ENCODE assay signal across 11 cellular contexts in the genomic region with DNA sequence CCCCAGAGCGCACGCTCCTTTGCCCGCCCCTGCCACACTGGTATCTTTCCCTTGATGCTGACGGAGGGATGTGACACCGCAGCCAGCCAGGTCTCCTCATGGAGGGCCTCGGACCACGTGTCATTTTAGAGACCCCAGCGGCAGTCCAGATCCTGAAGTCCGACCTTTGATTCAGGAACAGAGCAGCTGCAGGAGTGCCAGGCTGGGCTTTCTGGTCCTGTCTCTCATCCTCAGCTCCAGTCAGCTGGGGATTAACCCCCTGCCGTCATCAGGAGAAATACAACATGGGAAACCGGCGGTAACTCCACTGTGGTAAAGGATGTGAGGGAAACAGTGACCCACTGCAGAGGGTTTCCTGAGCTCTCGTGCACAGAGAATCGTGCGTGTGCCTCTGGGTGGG.
DNase-seq lines count a peak whose midpoint lies in the region; ATAC-seq, FAIRE-seq and TF ChIP-seq lines count a peak whose summit lies in the region.
"Had no signal": no experiment of that assay in that cellular context is flagged by ENCODE, and none has a peak within 500 bp of the region (broad histone marks: within the 10 kb centered on the region; RNA-seq: fewer than 3 reads in every experiment).

No MANE protein-coding gene starts in this region.

- no peaks in the 10 kb centered on the region for H3K9me3 ChIP-seq in Loucy (ENCODE audit: insufficient read depth, low read depth, low read length)
- H3K9me3 ChIP-seq in astrocyte (ENCODE audit: insufficient read depth, low read depth, low read length), result no peaks in the 10 kb centered on the region

- H3K9ac ChIP-seq in Loucy (ENCODE audit: low read depth, low read length, poor library complexity, severe bottlenecking), result peak overlapping the region; percentile 56
- H3K9ac ChIP-seq in astrocyte (ENCODE audit: low read length), result peak overlapping the region; percentile 10

- DNase-seq in activated CD4-positive, alpha-beta T cell treated with anti-CD3 and anti-CD28 coated beads for 36 hours, result no peak
- DNase-seq in activated CD4-positive, alpha-beta T cell treated with anti-CD3 and anti-CD28 coated beads, Interleukin-2, amount 50 U/mL, for 1 hour, result no peak
- DNase-seq in astrocyte (ENCODE audit: low read depth) (no peak), progenitor cell of endocrine pancreas (ENCODE audit: low spot score, unreplicated experiment) (no peak), AG20443 (ENCODE audit: low spot score) (no peak)
- DNase-seq: NCI-H1930, SHP77 had no signal

- no peaks in the 10 kb centered on the region for H3K9me2 ChIP-seq in Loucy (replicated peaks; ENCODE audit: low read depth, low read length)

- H3K79me2 ChIP-seq in Loucy (ENCODE audit: insufficient read depth, low read length), result peaks cover 5% of the 10 kb centered on the region; the same call in 1 of the 2 replicates
- peaks cover 55% of the 10 kb centered on the region for H3K79me2 ChIP-seq in astrocyte (ENCODE audit: insufficient read depth, low read length)

- CTCF ChIA-PET in activated CD4-positive, alpha-beta T cell treated with anti-CD3 and anti-CD28 coated beads for 36 hours (lab: Charles Lee), result no interaction called here

- peaks cover 47% of the 10 kb centered on the region for H3K4me1 Mint-ChIP-seq in activated CD4-positive, alpha-beta T cell treated with anti-CD3 and anti-CD28 coated beads for 36 hours
- H3K4me1 Mint-ChIP-seq in astrocyte (ENCODE audit: low read depth, unreplicated experiment), result peaks cover 6% of the 10 kb centered on the region
- H3K4me1 Mint-ChIP-seq in progenitor cell of endocrine pancreas (ENCODE audit: low read depth), result peaks cover 14% of the 10 kb centered on the region

- H3K4me2 ChIP-seq in Loucy (ENCODE audit: low read depth, low read length, poor library complexity, severe bottlenecking), result peak overlapping the region; percentile 56
- H3K4me2 ChIP-seq in astrocyte (ENCODE audit: low read length), result peak overlapping the region; percentile 3

- no peaks in the 10 kb centered on the region for H3K27me3 Mint-ChIP-seq in activated CD4-positive, alpha-beta T cell treated with anti-CD3 and anti-CD28 coated beads for 36 hours
- H3K27me3 Mint-ChIP-seq in astrocyte (ENCODE audit: low read depth, unreplicated experiment), result no peaks in the 10 kb centered on the region
- no peaks in the 10 kb centered on the region for H3K27me3 Mint-ChIP-seq in progenitor cell of endocrine pancreas
- H3K27me3 Mint-ChIP-seq: brain had no signal

- H3K9me3 Mint-ChIP-seq in activated CD4-positive, alpha-beta T cell treated with anti-CD3 and anti-CD28 coated beads for 36 hours (ENCODE audit: low read depth), result no peaks in the 10 kb centered on the region
- H3K9me3 Mint-ChIP-seq in astrocyte (ENCODE audit: unreplicated experiment) (no peaks in the 10 kb centered on the region), progenitor cell of endocrine pancreas (ENCODE audit: low read depth) (no peaks in the 10 kb centered on the region)

- POLR2A ChIA-PET in activated CD4-positive, alpha-beta T cell treated with anti-CD3 and anti-CD28 coated beads for 36 hours (lab: Charles Lee), result interaction anchor here (1.2 to 1.6 kb wide), 2 partner anchors 33 to 141 kb away, joined by 4 to 7 read pairs; partner anchors contain the start of genes SIPA1L3 and WDR87

- H3K27ac Mint-ChIP-seq in activated CD4-positive, alpha-beta T cell treated with anti-CD3 and anti-CD28 coated beads for 36 hours, result peak overlapping the region; percentile 97
- H3K27ac Mint-ChIP-seq in astrocyte (ENCODE audit: unreplicated experiment), result no peak overlapping the region
- peak overlapping the region; percentile 73 for H3K27ac Mint-ChIP-seq in progenitor cell of endocrine pancreas

- ATAC-seq in activated CD4-positive, alpha-beta T cell treated with anti-CD3 and anti-CD28 coated beads for 36 hours, result no peak
- ATAC-seq in HG02852 (IDR thresholded peaks at IDR 0.05; ENCODE audit: unreplicated experiment) (no peak), HG03460 (IDR thresholded peaks at IDR 0.05; ENCODE audit: unreplicated experiment) (no peak)

- no peaks in the 10 kb centered on the region for H3K36me3 ChIP-seq in Loucy (ENCODE audit: insufficient read depth, low read length)
- H3K36me3 ChIP-seq in astrocyte (ENCODE audit: insufficient read depth, low read length), result no peaks in the 10 kb centered on the region

- H3F3A ChIP-seq in Loucy (ENCODE audit: low read depth), result no peaks in the 10 kb centered on the region

- H3K27me3 ChIP-seq in Loucy (ENCODE audit: insufficient read depth, low read length, poor library complexity, severe bottlenecking) (no peaks in the 10 kb centered on the region), astrocyte (ENCODE audit: insufficient read depth, low read length) (no peaks in the 10 kb centered on the region)

- H4K20me1 ChIP-seq in Loucy (ENCODE audit: insufficient read depth, low read length, poor library complexity, severe bottlenecking) (no peaks in the 10 kb centered on the region), astrocyte (ENCODE audit: insufficient read depth, low read length) (peaks cover under 1% of the 10 kb centered on the region)

- no peak for TF ChIP-seq CTCF in Loucy (conservative IDR thresholded peaks at IDR 0.05; ENCODE audit: low read length)
- TF ChIP-seq CTCF in astrocyte (IDR thresholded peaks at IDR 0.05; ENCODE audit: insufficient read depth, low read depth, low read length), result no peak
- TF ChIP-seq CTCF in progenitor cell of endocrine pancreas (IDR thresholded peaks at IDR 0.05; ENCODE audit: unreplicated experiment), result no peak

- peaks cover 39% of the 10 kb centered on the region for H3K4me1 ChIP-seq in Loucy (ENCODE audit: insufficient read depth, low read length, poor library complexity, severe bottlenecking)
- H3K4me1 ChIP-seq in astrocyte (ENCODE audit: insufficient read depth, low read length), result peaks cover 25% of the 10 kb centered on the region

- H2AFZ ChIP-seq in Loucy (ENCODE audit: low read length) (no peak overlapping the region), astrocyte (ENCODE audit: low read depth, low read length) (no peak overlapping the region)

- FAIRE-seq in astrocyte (lab: Jason Lieb, UNC), result no peak

- intact Hi-C loops in activated CD4-positive, alpha-beta T cell treated with anti-CD3 and anti-CD28 coated beads for 36 hours (cut with DNase I, micrococcal nuclease), result loop anchor here in 1 of 2 experiments (5.0 kb wide), 2 partner anchors 45 to 140 kb away; partner anchors contain the start of genes SIPA1L3 and WDR87

- no peak overlapping the region for H3K4me3 ChIP-seq in Loucy (ENCODE audit: low read length, poor library complexity, severe bottlenecking)
- H3K4me3 ChIP-seq in astrocyte (ENCODE audit: insufficient read depth, low read depth, low read length), result no peak overlapping the region

- H3K27ac ChIP-seq in astrocyte (ENCODE audit: low read depth, low read length), result peak overlapping the region; percentile 13

- peak overlapping the region; percentile 67 for H3K4me3 Mint-ChIP-seq in activated CD4-positive, alpha-beta T cell treated with anti-CD3 and anti-CD28 coated beads for 36 hours
- H3K4me3 Mint-ChIP-seq in astrocyte (ENCODE audit: unreplicated experiment) (no peak overlapping the region), progenitor cell of endocrine pancreas (ENCODE audit: low read depth) (no peak overlapping the region)

- no peaks in the 10 kb centered on the region for H3K36me3 Mint-ChIP-seq in activated CD4-positive, alpha-beta T cell treated with anti-CD3 and anti-CD28 coated beads for 36 hours (ENCODE audit: low read depth)
- H3K36me3 Mint-ChIP-seq in astrocyte (ENCODE audit: low read depth, unreplicated experiment) (peaks cover 11% of the 10 kb centered on the region), progenitor cell of endocrine pancreas (ENCODE audit: insufficient read depth) (peaks cover 7% of the 10 kb centered on the region)
